ENCODE assay signal across 8 cellular contexts in the genomic region with DNA sequence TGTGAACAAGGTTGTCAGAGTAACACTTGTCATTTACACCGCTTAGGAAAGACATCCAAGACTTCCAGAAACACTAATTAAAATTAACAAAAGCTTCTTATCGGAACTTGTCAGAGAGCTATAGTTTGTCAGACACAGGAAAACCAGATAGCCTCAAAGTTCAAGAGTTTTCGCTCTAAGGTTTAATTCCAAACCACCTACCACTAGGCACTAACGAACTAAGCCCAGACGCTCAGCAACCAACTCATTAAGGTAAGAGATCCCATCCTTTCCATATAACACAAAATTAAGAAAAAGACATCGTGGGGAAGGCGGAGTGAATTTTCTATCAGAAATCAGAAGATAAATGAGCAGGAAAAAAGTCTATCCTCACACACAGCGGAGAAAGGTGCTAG. TPM values are rescaled to one million over a fixed set of nuclear protein-coding genes. Genes with fewer than 3 reads are reported as not detected.
DNase-seq lines count a peak whose midpoint lies in the region; ATAC-seq and TF ChIP-seq lines count a peak whose summit lies in the region.

No MANE protein-coding gene starts in this region.

- H3K36me3 ChIP-seq in Peyer's patch (peaks cover 0 to 7% (median 0%) of the 10 kb centered on the region in 3 donors), neutrophil (no peaks in the 10 kb centered on the region)

- H3K9me3 ChIP-seq in Peyer's patch (no peaks in the 10 kb centered on the region), neutrophil (no peaks in the 10 kb centered on the region)

- TF ChIP-seq POLR2A in Peyer's patch (IDR thresholded peaks at IDR 0.05): no peak

- peak; percentile 11 for DNase-seq in activated CD4-positive, alpha-beta T cell treated with anti-CD3 and anti-CD28 coated beads for 36 hours
- no peak for DNase-seq in activated CD4-positive, alpha-beta T cell treated with anti-CD3 and anti-CD28 coated beads for 48 hours
- DNase-seq in Peyer's patch (no peak), epithelial cell of proximal tubule (ENCODE audit: low read depth) (no peak), NCI-H187 treated with DMSO at 0.1 percent for 48 hours (lab: John Stamatoyannopoulos, UW) (no peak), GM19238 (ENCODE audit: insufficient read length, low spot score) (no peak)

- CTCF ChIA-PET in activated CD4-positive, alpha-beta T cell treated with anti-CD3 and anti-CD28 coated beads for 36 hours (lab: Charles Lee): interaction anchor here (0.6 to 0.7 kb wide), 2 partner anchors 18 to 74 kb away, joined by 3 to 4 read pairs; no protein-coding TSS in a partner anchor

- intact Hi-C loops in activated CD4-positive, alpha-beta T cell treated with anti-CD3 and anti-CD28 coated beads for 36 hours (cut with DNase I, micrococcal nuclease): loop anchor here (1.0 to 5.0 kb wide), 5 partner anchors 140 to 1073 kb away; partner anchors contain the start of genes DCDC1 (in 2 of the 2), DNAJC24 (in 2 of the 2), EIF3M (in 1 of the 2) and PAX6 (in 1 of the 2)

- H3K27ac ChIP-seq in Peyer's patch (peak overlapping the region; percentile 52 to 84 (median 81)), neutrophil (peak overlapping the region; percentile 70)

- H3K27me3 ChIP-seq in Peyer's patch: no peaks in the 10 kb centered on the region
- no peaks in the 10 kb centered on the region for H3K27me3 ChIP-seq in neutrophil

- ATAC-seq in activated CD4-positive, alpha-beta T cell treated with anti-CD3 and anti-CD28 coated beads for 36 hours: peak; percentile 6
- ATAC-seq in HG02588 (IDR thresholded peaks at IDR 0.05; ENCODE audit: unreplicated experiment): peak; percentile 1

- peak overlapping the region; percentile 98 for H3K4me3 Mint-ChIP-seq in activated CD4-positive, alpha-beta T cell treated with anti-CD3 and anti-CD28 coated beads for 36 hours

- H3K4me3 ChIP-seq in Peyer's patch (peak overlapping the region; percentile 63 to 95 (median 88)), epithelial cell of proximal tubule (ENCODE audit: low read depth, low read length) (peak overlapping the region; percentile 90), neutrophil (ENCODE audit: low read depth in 1 of 2, low read length in 1 of 2) (peak overlapping the region; percentile 89 to 94)

- no peaks in the 10 kb centered on the region for H3K9me3 Mint-ChIP-seq in activated CD4-positive, alpha-beta T cell treated with anti-CD3 and anti-CD28 coated beads for 36 hours (ENCODE audit: low read depth)

- peak overlapping the region; percentile 88 for H3K27ac Mint-ChIP-seq in activated CD4-positive, alpha-beta T cell treated with anti-CD3 and anti-CD28 coated beads for 36 hours

- H3K27me3 Mint-ChIP-seq in activated CD4-positive, alpha-beta T cell treated with anti-CD3 and anti-CD28 coated beads for 36 hours: no peaks in the 10 kb centered on the region

- H3K4me1 ChIP-seq in Peyer's patch: peaks cover 0 to 13% (median 2%) of the 10 kb centered on the region in 4 donors
- peaks cover 18% of the 10 kb centered on the region in 2 experiments for H3K4me1 ChIP-seq in neutrophil (ENCODE audit: control insufficient read depth in 1 of 2, insufficient read depth in 1 of 2, low read depth in 1 of 2, low read length in 1 of 2)

- H3K4me1 Mint-ChIP-seq in activated CD4-positive, alpha-beta T cell treated with anti-CD3 and anti-CD28 coated beads for 36 hours: peaks cover 36% of the 10 kb centered on the region

- TF ChIP-seq CTCF in Peyer's patch (IDR thresholded peaks at IDR 0.05) (no peak), epithelial cell of proximal tubule (conservative IDR thresholded peaks at IDR 0.05; ENCODE audit: low read depth, low read length) (no peak), neutrophil (IDR thresholded peaks at IDR 0.05) (no peak)

- POLR2A ChIA-PET in activated CD4-positive, alpha-beta T cell treated with anti-CD3 and anti-CD28 coated beads for 36 hours (lab: Charles Lee): no interaction called here

- peaks cover 19% of the 10 kb centered on the region for H3K36me3 Mint-ChIP-seq in activated CD4-positive, alpha-beta T cell treated with anti-CD3 and anti-CD28 coated beads for 36 hours (ENCODE audit: low read depth)

RNA-seq across cellular contexts. Expression of gene IMMP1L, which starts 0.4 kb away (rescaled TPM):
- total RNA-seq in activated CD4-positive, alpha-beta T cell treated with anti-CD3 and anti-CD28 coated beads for 36 hours: 10 to 100 TPM; 18.8 to 21.0 TPM
- total RNA-seq in Peyer's patch: 10 to 100 TPM; 11.6 to 38.0 (median 20.1) TPM
- 26.2 and 43.5 TPM in 2 replicates for total RNA-seq in epithelial cell of proximal tubule

RNA-seq across cellular contexts. Expression of gene ELP4, which starts 0.6 kb away (rescaled TPM):
- 10 to 100 TPM; 21.9 to 30.9 TPM for total RNA-seq in activated CD4-positive, alpha-beta T cell treated with anti-CD3 and anti-CD28 coated beads for 36 hours
- 10 to 100 TPM; 13.3 to 33.0 (median 21.3) TPM for total RNA-seq in Peyer's patch
- total RNA-seq in epithelial cell of proximal tubule: 16.7 and 19.1 TPM in 2 replicates
